In the genomic region with DNA sequence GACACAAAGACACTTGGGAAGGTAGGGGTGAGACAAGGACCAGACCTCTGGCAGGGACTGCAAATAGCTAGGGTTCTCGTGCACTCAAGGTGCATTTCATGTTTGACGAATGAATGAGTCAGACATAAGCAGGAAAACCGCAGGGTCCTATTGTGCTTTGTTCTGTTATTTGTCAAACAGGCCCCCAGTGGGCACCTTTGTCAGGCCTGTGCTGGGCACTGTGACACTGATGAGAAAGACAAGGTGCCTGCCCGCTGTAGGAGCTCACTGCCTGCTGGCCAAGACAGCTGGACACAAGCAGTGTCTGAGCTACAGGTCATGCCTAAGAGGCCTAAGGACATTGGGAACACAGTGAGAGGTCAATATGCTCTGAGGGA, we compare ENCODE assay signal across 11 cellular contexts. TPM values are rescaled to one million over a fixed set of nuclear protein-coding genes. Genes with fewer than 3 reads are reported as not detected.
DNase-seq lines count a peak whose midpoint lies in the region; ATAC-seq and TF ChIP-seq lines count a peak whose summit lies in the region.
"Had no signal": no experiment of that assay in that cellular context is flagged by ENCODE, and none has a peak within 500 bp of the region (broad histone marks: within the 10 kb centered on the region; RNA-seq: fewer than 3 reads in every experiment).

No MANE protein-coding gene starts in this region.

- no peak overlapping the region for H4K8ac ChIP-seq in trophoblast cell (ENCODE audit: low read depth, low read length)

- H3K27ac Mint-ChIP-seq in activated CD4-positive, alpha-beta T cell treated with anti-CD3 and anti-CD28 coated beads for 36 hours = peak overlapping the region; percentile 48
- H3K27ac Mint-ChIP-seq in activated T-helper 2 cell treated with anti-CD3 and anti-CD28 coated beads, Interferon-gamma antibody, Interleukin-2, Interleukin-4, amounts not matched to agents 10 μg/mL and 5 μg/mL and 100 μg/mL, durations not matched to agents 14 hours and 24 hours and 36 hours = peak overlapping the region; percentile 70

- H2BK12ac ChIP-seq in trophoblast cell (ENCODE audit: low read length) = no peak overlapping the region

- H3K9me3 ChIP-seq in stomach (no peaks in the 10 kb centered on the region), trophoblast cell (ENCODE audit: insufficient read depth, low read depth, low read length) (no peaks in the 10 kb centered on the region)
- H3K9me3 ChIP-seq: Peyer's patch had no signal

- WGBS in stomach, 5 donors = 46 to 61% (median 54%) methylated on average over 4 of the region's 4 CpGs
- no CpG with 5 or more reads among the region's 4 CpGs for WGBS in trophoblast cell (ENCODE audit: extremely low coverage, insufficient coverage, insufficient read length)

- H3K4ac ChIP-seq in trophoblast cell (ENCODE audit: low read depth, low read length) = no peak overlapping the region

- no peaks in the 10 kb centered on the region for H3K36me3 ChIP-seq in stomach
- no peaks in the 10 kb centered on the region for H3K36me3 ChIP-seq in trophoblast cell (ENCODE audit: control insufficient read depth in 1 of 2, insufficient read depth in 2 of 2, low read length in 2 of 2)
- H3K36me3 ChIP-seq: Peyer's patch had no signal

- H3K27me3 Mint-ChIP-seq in activated CD4-positive, alpha-beta T cell treated with anti-CD3 and anti-CD28 coated beads for 36 hours = no peaks in the 10 kb centered on the region
- H3K27me3 Mint-ChIP-seq in activated T-helper 2 cell treated with anti-CD3 and anti-CD28 coated beads, Interferon-gamma antibody, Interleukin-2, Interleukin-4, amounts not matched to agents 10 μg/mL and 5 μg/mL and 100 μg/mL, durations not matched to agents 14 hours and 24 hours and 36 hours (ENCODE audit: low read depth) = no peaks in the 10 kb centered on the region

- H3K23ac ChIP-seq in trophoblast cell (ENCODE audit: low read length) = no peak overlapping the region

- H2AFZ ChIP-seq in trophoblast cell (ENCODE audit: insufficient read depth, low read length, poor library complexity) = no peak overlapping the region

- no peak for TF ChIP-seq POLR2A in stomach (IDR thresholded peaks at IDR 0.05)

- H3K9ac ChIP-seq in trophoblast cell (ENCODE audit: low read length) = no peak overlapping the region

- H3K4me1 ChIP-seq in stomach (peaks cover 11 to 37% (median 17%) of the 10 kb centered on the region in 4 donors), trophoblast cell (ENCODE audit: control insufficient read depth in 1 of 2, insufficient read depth in 2 of 2, low read length in 2 of 2) (peaks cover 0 to 7% of the 10 kb centered on the region in 2 experiments)

- peak; percentile 11 for ATAC-seq in activated CD4-positive, alpha-beta T cell treated with anti-CD3 and anti-CD28 coated beads for 36 hours
- ATAC-seq in HG02840 (IDR thresholded peaks at IDR 0.05; ENCODE audit: low FRiP score, unreplicated experiment) = no peak

- H3K36me3 Mint-ChIP-seq in activated CD4-positive, alpha-beta T cell treated with anti-CD3 and anti-CD28 coated beads for 36 hours (ENCODE audit: low read depth) = no peaks in the 10 kb centered on the region
- no peaks in the 10 kb centered on the region for H3K36me3 Mint-ChIP-seq in activated T-helper 2 cell treated with anti-CD3 and anti-CD28 coated beads, Interferon-gamma antibody, Interleukin-2, Interleukin-4, amounts not matched to agents 10 μg/mL and 5 μg/mL and 100 μg/mL, durations not matched to agents 14 hours and 24 hours and 36 hours (ENCODE audit: low read depth)

- no peak for TF ChIP-seq CTCF in stomach (IDR thresholded peaks at IDR 0.05)

- intact Hi-C loops in activated CD4-positive, alpha-beta T cell treated with anti-CD3 and anti-CD28 coated beads for 36 hours (cut with DNase I, micrococcal nuclease) = no loop called here
- intact Hi-C loops in activated T-helper 2 cell treated with anti-CD3 and anti-CD28 coated beads, Interferon-gamma antibody, Interleukin-2, Interleukin-4, amounts not matched to agents 10 μg/mL and 5 μg/mL and 100 μg/mL, durations not matched to agents 14 hours and 24 hours and 36 hours (cut with micrococcal nuclease) = no loop called here
- intact Hi-C loops in stomach (cut with DNase I; ENCODE audit: low total_unique reads) = no loop called here

- DNase-seq in activated CD4-positive, alpha-beta T cell treated with anti-CD3 and anti-CD28 coated beads for 36 hours = no peak
- DNase-seq in activated CD4-positive, alpha-beta T cell treated with anti-CD3 and anti-CD28 coated beads for 1 hour = no peak
- DNase-seq in NCI-H345 treated with DMSO at 0.1 percent for 48 hours (lab: John Stamatoyannopoulos, UW; ENCODE audit: unreplicated experiment) (peak; percentile 5), renal cortical epithelial cell (ENCODE audit: low read depth) (peak; percentile 28), stomach (no peak), trophoblast cell (no peak)
- DNase-seq in activated T-helper 2 cell treated with anti-CD3 and anti-CD28 coated beads, Interferon-gamma antibody, Interleukin-2, Interleukin-4, amounts not matched to agents 10 μg/mL and 5 μg/mL and 100 μg/mL, durations not matched to agents 14 hours and 24 hours and 36 hours (ENCODE audit: low spot score) = peak; percentile 20
- DNase-seq: caudate nucleus had no signal

- H3K14ac ChIP-seq in trophoblast cell (ENCODE audit: low read length) = no peak overlapping the region

- H3K4me1 Mint-ChIP-seq in activated CD4-positive, alpha-beta T cell treated with anti-CD3 and anti-CD28 coated beads for 36 hours = peaks cover 15% of the 10 kb centered on the region
- H3K4me1 Mint-ChIP-seq in activated T-helper 2 cell treated with anti-CD3 and anti-CD28 coated beads, Interferon-gamma antibody, Interleukin-2, Interleukin-4, amounts not matched to agents 10 μg/mL and 5 μg/mL and 100 μg/mL, durations not matched to agents 14 hours and 24 hours and 36 hours (ENCODE audit: low read depth) = peaks cover 16% of the 10 kb centered on the region

- H2BK120ac ChIP-seq in trophoblast cell (ENCODE audit: insufficient read depth, low read length, poor library complexity) = no peak overlapping the region

- peaks cover 1% of the 10 kb centered on the region for H3K79me1 ChIP-seq in trophoblast cell (ENCODE audit: low read length)

- no peak overlapping the region for H3K18ac ChIP-seq in trophoblast cell (ENCODE audit: low read length)

- no peak for TF ChIP-seq EP300 in stomach (IDR thresholded peaks at IDR 0.05)

- H3K4me3 Mint-ChIP-seq in activated CD4-positive, alpha-beta T cell treated with anti-CD3 and anti-CD28 coated beads for 36 hours = no peak overlapping the region
- H3K4me3 Mint-ChIP-seq in activated T-helper 2 cell treated with anti-CD3 and anti-CD28 coated beads, Interferon-gamma antibody, Interleukin-2, Interleukin-4, amounts not matched to agents 10 μg/mL and 5 μg/mL and 100 μg/mL, durations not matched to agents 14 hours and 24 hours and 36 hours (ENCODE audit: low read depth) = peak overlapping the region; percentile 59

- H3K9me3 Mint-ChIP-seq in activated CD4-positive, alpha-beta T cell treated with anti-CD3 and anti-CD28 coated beads for 36 hours (ENCODE audit: low read depth) = no peaks in the 10 kb centered on the region
- H3K9me3 Mint-ChIP-seq in activated T-helper 2 cell treated with anti-CD3 and anti-CD28 coated beads, Interferon-gamma antibody, Interleukin-2, Interleukin-4, amounts not matched to agents 10 μg/mL and 5 μg/mL and 100 μg/mL, durations not matched to agents 14 hours and 24 hours and 36 hours = no peaks in the 10 kb centered on the region

- no peak overlapping the region for H4K12ac ChIP-seq in trophoblast cell (ENCODE audit: low read depth, low read length)

- H3K4me3 ChIP-seq in stomach (no peak overlapping the region), trophoblast cell (ENCODE audit: low read depth, low read length) (no peak overlapping the region)
- H3K4me3 ChIP-seq: Peyer's patch had no signal

- no peak overlapping the region for H4K91ac ChIP-seq in trophoblast cell (ENCODE audit: low read depth, low read length)

- CTCF ChIA-PET in activated CD4-positive, alpha-beta T cell treated with anti-CD3 and anti-CD28 coated beads for 36 hours (lab: Charles Lee) = interaction anchor here (0.7 to 2.5 kb wide), 6 partner anchors 8 to 108 kb away, joined by 3 to 25 read pairs (median 5); no protein-coding TSS in a partner anchor

- H3K27me3 ChIP-seq in stomach (no peaks in the 10 kb centered on the region), trophoblast cell (ENCODE audit: insufficient read depth, low read length) (no peaks in the 10 kb centered on the region)
- H3K27me3 ChIP-seq: Peyer's patch had no signal

- H2AK5ac ChIP-seq in trophoblast cell (ENCODE audit: low read length) = no peak overlapping the region

- H3K79me2 ChIP-seq in trophoblast cell (ENCODE audit: control insufficient read depth, insufficient read depth, low read length, poor library complexity) = no peaks in the 10 kb centered on the region

- H2BK5ac ChIP-seq in trophoblast cell (ENCODE audit: low read depth, low read length, poor library complexity) = no peak overlapping the region

- H3K27ac ChIP-seq in stomach (no peak overlapping the region), trophoblast cell (ENCODE audit: low read depth, low read length) (no peak overlapping the region)

- POLR2A ChIA-PET in activated CD4-positive, alpha-beta T cell treated with anti-CD3 and anti-CD28 coated beads for 36 hours (lab: Charles Lee) = no interaction called here

- H3K4me2 ChIP-seq in trophoblast cell (ENCODE audit: low read length) = no peak overlapping the region

RNA-seq across cellular contexts. Expression of a gene that starts 2.3 kb away (rescaled TPM):
- under 1 TPM; 0.75 to 0.93 TPM for total RNA-seq in activated CD4-positive, alpha-beta T cell treated with anti-CD3 and anti-CD28 coated beads for 36 hours
- total RNA-seq in activated T-helper 2 cell treated with anti-CD3 and anti-CD28 coated beads, Interferon-gamma antibody, Interleukin-2, Interleukin-4, amounts not matched to agents 10 μg/mL and 5 μg/mL and 100 μg/mL, durations not matched to agents 14 hours and 24 hours and 36 hours = 2.1 and 2.3 TPM in 2 replicates
- total RNA-seq in renal cortical epithelial cell (6.4 and 14.2 TPM in 2 replicates), stomach (1 to 10 TPM in 1 of 5 donors, under 1 TPM in 2, not detected in 2; 0.45 to 4.1 (median 0.92) TPM)
- under 1 TPM; 0.46 to 0.75 (median 0.50) TPM for polyA plus RNA-seq in stomach
- polyA plus RNA-seq in trophoblast cell (2013) = 29.6 and 30.4 TPM in 2 replicates

RNA-seq across cellular contexts. Expression of a gene that starts 31.3 kb away (rescaled TPM):
- total RNA-seq in activated CD4-positive, alpha-beta T cell treated with anti-CD3 and anti-CD28 coated beads for 36 hours = under 1 TPM; 0.34 to 0.53 TPM
- 0.11 TPM in 1 of 2 replicates, not detected in the other for total RNA-seq in activated T-helper 2 cell treated with anti-CD3 and anti-CD28 coated beads, Interferon-gamma antibody, Interleukin-2, Interleukin-4, amounts not matched to agents 10 μg/mL and 5 μg/mL and 100 μg/mL, durations not matched to agents 14 hours and 24 hours and 36 hours
- total RNA-seq in renal cortical epithelial cell (not detected in 2 replicates), stomach (not detected)
- not detected for polyA plus RNA-seq in stomach
- 0.03 TPM in 1 of 2 replicates, not detected in the other for polyA plus RNA-seq in trophoblast cell (2013)
- total RNA-seq: left lobe of liver, Peyer's patch had no signal

RNA-seq across cellular contexts. Expression of a gene that starts 52.1 kb away (rescaled TPM):
- 10 to 100 TPM; 24.8 to 25.5 TPM for total RNA-seq in activated CD4-positive, alpha-beta T cell treated with anti-CD3 and anti-CD28 coated beads for 36 hours
- 19.8 TPM in 2 replicates for total RNA-seq in activated T-helper 2 cell treated with anti-CD3 and anti-CD28 coated beads, Interferon-gamma antibody, Interleukin-2, Interleukin-4, amounts not matched to agents 10 μg/mL and 5 μg/mL and 100 μg/mL, durations not matched to agents 14 hours and 24 hours and 36 hours
- total RNA-seq in renal cortical epithelial cell = 0.05 and 0.35 TPM in 2 replicates
- total RNA-seq in stomach = 100 to 1,000 TPM in 1 of 5 donors, 10 to 100 TPM in 3, 1 to 10 TPM in 1; 9.6 to 199 (median 34.8) TPM
- 10 to 100 TPM in 1 of 3 donors, 1 to 10 TPM in 2; 2.0 to 17.1 (median 2.2) TPM for polyA plus RNA-seq in stomach
- 0.83 and 1.3 TPM in 2 replicates for polyA plus RNA-seq in trophoblast cell (2013)

RNA-seq across cellular contexts. Expression of a gene that starts 52.6 kb away (rescaled TPM):
- 100 to 1,000 TPM; 259 to 390 TPM for total RNA-seq in activated CD4-positive, alpha-beta T cell treated with anti-CD3 and anti-CD28 coated beads for 36 hours
- total RNA-seq in activated T-helper 2 cell treated with anti-CD3 and anti-CD28 coated beads, Interferon-gamma antibody, Interleukin-2, Interleukin-4, amounts not matched to agents 10 μg/mL and 5 μg/mL and 100 μg/mL, durations not matched to agents 14 hours and 24 hours and 36 hours = 276 and 277 TPM in 2 replicates
- total RNA-seq in renal cortical epithelial cell = 114 and 161 TPM in 2 replicates
- 100 to 1,000 TPM in 2 of 5 donors, 10 to 100 TPM in 3; 39.1 to 236 (median 84.4) TPM for total RNA-seq in stomach
- polyA plus RNA-seq in stomach = 10 to 100 TPM; 47.4 to 73.8 (median 61.2) TPM
- polyA plus RNA-seq in trophoblast cell (2013) = 108 and 113 TPM in 2 replicates

RNA-seq across cellular contexts. Expression of a gene that starts 52.7 kb away (rescaled TPM):
- 10 to 100 TPM; 22.3 to 27.1 TPM for total RNA-seq in activated CD4-positive, alpha-beta T cell treated with anti-CD3 and anti-CD28 coated beads for 36 hours
- total RNA-seq in activated T-helper 2 cell treated with anti-CD3 and anti-CD28 coated beads, Interferon-gamma antibody, Interleukin-2, Interleukin-4, amounts not matched to agents 10 μg/mL and 5 μg/mL and 100 μg/mL, durations not matched to agents 14 hours and 24 hours and 36 hours = 27.7 and 31.2 TPM in 2 replicates
- total RNA-seq in renal cortical epithelial cell (7.5 and 15.3 TPM in 2 replicates), stomach (10 to 100 TPM in 2 of 5 donors, 1 to 10 TPM in 2, not detected in 1; 1.6 to 17.1 (median 9.3) TPM)
- polyA plus RNA-seq in stomach = 10 to 100 TPM in 2 of 3 donors, 1 to 10 TPM in 1; 9.9 to 33.7 (median 23.5) TPM
- 18.5 and 19.5 TPM in 2 replicates for polyA plus RNA-seq in trophoblast cell (2013)

Comparison
In these comparisons a context has a peak if more than half of its experiments do, and no peak if none do; other contexts are left out.
1. DNase-seq: peak in NCI-H345 treated with DMSO at 0.1 percent for 48 hours (single experiment), activated T-helper 2 cell treated with anti-CD3 and anti-CD28 coated beads, Interferon-gamma antibody, Interleukin-2, Interleukin-4, amounts not matched to agents 10 μg/mL and 5 μg/mL and 100 μg/mL, durations not matched to agents 14 hours and 24 hours and 36 hours (single experiment) and renal cortical epithelial cell (single experiment); none in activated CD4-positive, alpha-beta T cell treated with anti-CD3 and anti-CD28 coated beads for 36 hours (single experiment), activated CD4-positive, alpha-beta T cell treated with anti-CD3 and anti-CD28 coated beads for 1 hour (single experiment), stomach (single experiment) and trophoblast cell (0 of 2).